Comparison of ENCODE assay signal across 12 cellular contexts in genomic region chr17:48998557-48999440, GRCh38. TPM values are rescaled to one million over a fixed set of nuclear protein-coding genes. Genes with fewer than 3 reads are reported as not detected.
DNase-seq lines count a peak whose midpoint lies in the region; ATAC-seq and TF ChIP-seq lines count a peak whose summit lies in the region.
"Had no signal": no experiment of that assay in that cellular context is flagged by ENCODE, and none has a peak within 500 bp of the region (broad histone marks: within the 10 kb centered on the region; RNA-seq: fewer than 3 reads in every experiment).

No MANE protein-coding gene starts in this region.

- intact Hi-C loops in PC-9 (cut with micrococcal nuclease; ENCODE audit: unreplicated experiment) = loop anchor here (5.0 kb wide), 1 partner anchor 46 kb away; no protein-coding TSS in a partner anchor

- no peak for DNase-seq in SK-N-SH
- no peak for DNase-seq in PC-9
- DNase-seq in fibroblast of pulmonary artery (ENCODE audit: low read depth) = no peak
- DNase-seq: tibial artery had no signal

- no peak for TF ChIP-seq EP300 in SK-N-SH (IDR thresholded peaks at IDR 0.05; ENCODE audit: borderline replicate concordance in 1 of 2, low read depth in 1 of 2, low read length in 1 of 2)

- H3K9me3 ChIP-seq in SK-N-SH (no peaks in the 10 kb centered on the region), PC-9 (ENCODE audit: insufficient read depth, low read depth) (no peaks in the 10 kb centered on the region), skeletal muscle satellite cell (replicated peaks; ENCODE audit: low read length) (no peaks in the 10 kb centered on the region)
- H3K9me3 ChIP-seq: tibial artery had no signal

- no peak for ATAC-seq in SK-N-SH treated with all-trans-retinoic acid at 6 μM for 48 hours
- no peak for ATAC-seq in HG03457 (IDR thresholded peaks at IDR 0.05; ENCODE audit: unreplicated experiment)
- ATAC-seq in GM18520 (IDR thresholded peaks at IDR 0.05; ENCODE audit: unreplicated experiment) = no peak
- ATAC-seq in HG03025 (IDR thresholded peaks at IDR 0.05; ENCODE audit: low FRiP score, unreplicated experiment) = no peak

- H3K27me3 ChIP-seq in SK-N-SH (ENCODE audit: insufficient read depth) = peaks cover 93% of the 10 kb centered on the region
- H3K27me3 ChIP-seq in PC-9 (ENCODE audit: insufficient read depth, low read depth) = no peaks in the 10 kb centered on the region
- H3K27me3 ChIP-seq in skeletal muscle satellite cell (ENCODE audit: control insufficient read depth, insufficient read depth, low read length) = peaks cover 40% of the 10 kb centered on the region

- BruUV-seq in PC-9 (replicated peaks; lab: Mats Ljungman, UMichigan) = no TSS peak

- no peak overlapping the region for H2AFZ ChIP-seq in SK-N-SH (ENCODE audit: low read depth)
- H2AFZ ChIP-seq in PC-9 = peak overlapping the region; percentile 96

- H3K9me2 ChIP-seq in SK-N-SH = no peaks in the 10 kb centered on the region
- H3K9me2 ChIP-seq in PC-9 (ENCODE audit: insufficient read depth) = no peaks in the 10 kb centered on the region

- H3F3A ChIP-seq in SK-N-SH (replicated peaks; ENCODE audit: insufficient read depth) (peaks cover 14% of the 10 kb centered on the region), PC-9 (ENCODE audit: insufficient read depth, low read depth) (peaks cover 19% of the 10 kb centered on the region; the same call in 1 of the 2 replicates)

- no peak overlapping the region for H3K9ac ChIP-seq in SK-N-SH
- peak overlapping the region; percentile 92 for H3K9ac ChIP-seq in skeletal muscle satellite cell (ENCODE audit: low read depth, low read length)

- TF ChIP-seq CTCF in SK-N-SH (IDR thresholded peaks at IDR 0.05) (no peak), PC-9 (conservative IDR thresholded peaks at IDR 0.05) (no peak), fibroblast of pulmonary artery (IDR thresholded peaks at IDR 0.05; ENCODE audit: low read length, missing control alignments) (no peak)

- peaks cover 12% of the 10 kb centered on the region; the same call in 1 of the 2 replicates for H4K20me1 ChIP-seq in SK-N-SH (ENCODE audit: insufficient read depth)
- H4K20me1 ChIP-seq in PC-9 (ENCODE audit: insufficient read depth) = no peaks in the 10 kb centered on the region; the same call in 1 of the 2 replicates

- H3K27ac ChIP-seq in SK-N-SH (ENCODE audit: low read depth in 2 of 2, low read length in 1 of 2) (no peak overlapping the region), PC-9 (peak overlapping the region; percentile 66)
- H3K27ac ChIP-seq: tibial artery had no signal

- H3K79me2 ChIP-seq in SK-N-SH (ENCODE audit: insufficient read depth) (no peaks in the 10 kb centered on the region), PC-9 (ENCODE audit: low read depth) (peaks cover 64% of the 10 kb centered on the region)

- H3K4me2 ChIP-seq in SK-N-SH (no peak overlapping the region), PC-9 (peak overlapping the region; percentile 98), skeletal muscle satellite cell (ENCODE audit: low read length) (peak overlapping the region; percentile 81)

- TF ChIP-seq RAD21 in SK-N-SH (IDR thresholded peaks at IDR 0.05; ENCODE audit: low read length) = no peak

- H3K4me1 ChIP-seq in SK-N-SH (ENCODE audit: control insufficient read depth in 1 of 2, insufficient read depth in 2 of 2, low read depth in 1 of 2, low read length in 1 of 2) (no peaks in the 10 kb centered on the region; a peak in 1 of 4 replicates), PC-9 (replicated peaks; ENCODE audit: insufficient read depth) (peaks cover 27% of the 10 kb centered on the region), skeletal muscle satellite cell (ENCODE audit: control insufficient read depth, insufficient read depth, low read length) (peaks cover 42% of the 10 kb centered on the region)

- no peaks in the 10 kb centered on the region for H3K36me3 ChIP-seq in SK-N-SH (replicated peaks in 1 of 2; ENCODE audit: control insufficient read depth in 1 of 2, insufficient read depth in 2 of 2, low read length in 1 of 2)
- peaks cover 3% of the 10 kb centered on the region; the same call in 1 of the 2 replicates for H3K36me3 ChIP-seq in PC-9 (ENCODE audit: low read depth)
- no peaks in the 10 kb centered on the region for H3K36me3 ChIP-seq in skeletal muscle satellite cell (ENCODE audit: insufficient read depth, low read length)
- H3K36me3 ChIP-seq: tibial artery had no signal

- POLR2A ChIA-PET in SK-N-SH (lab: Yijun Ruan, JAX) = no interaction called here
- POLR2A ChIA-PET in PC-9 (lab: Charles Lee; ENCODE audit: unreplicated experiment) = interaction anchor here (0.6 kb wide), 1 partner anchor 83 kb away, joined by 5 read pairs; no protein-coding TSS in a partner anchor

- 3% methylated on average over 27 of the region's 30 CpGs for WGBS in SK-N-SH (ENCODE audit: low lambda C conversion rate)

- CTCF ChIA-PET in SK-N-SH (lab: Yijun Ruan, JAX) (interaction anchor here (0.6 to 5.7 kb wide), 5 partner anchors 18 to 120 kb away, joined by 3 to 35 read pairs (median 6); no protein-coding TSS in a partner anchor), PC-9 (lab: Charles Lee) (interaction anchor here (0.6 to 0.7 kb wide), 4 partner anchors 18 to 683 kb away, joined by 3 to 13 read pairs (median 5); no protein-coding TSS in a partner anchor)

- H3K4me3 ChIP-seq in SK-N-SH (ENCODE audit: low read depth in 2 of 2, low read length in 1 of 2) = no peak overlapping the region
- H3K4me3 ChIP-seq in PC-9 = peak overlapping the region; percentile 96
- peak overlapping the region; percentile 85 for H3K4me3 ChIP-seq in fibroblast of pulmonary artery (replicated peaks; ENCODE audit: low read depth, low read length)
- H3K4me3 ChIP-seq in skeletal muscle satellite cell (ENCODE audit: low read length) = peak overlapping the region; percentile 85

TF ChIP-seq in SK-N-SH, 30 proteins besides CTCF, POLR2A, EP300 and RAD21:
- peak; percentile 25; the same call in 1 of the 2 replicates for TF ChIP-seq TCF12 (IDR thresholded peaks at IDR 0.05)
- TF ChIP-seq RFX5 (IDR thresholded peaks at IDR 0.05; ENCODE audit: low read length) = no peak
- no peak; the same call in none of the 2 replicates for TF ChIP-seq EZH2phosphoT487 (IDR thresholded peaks at IDR 0.05; ENCODE audit: borderline replicate concordance, low read depth)
- TF ChIP-seq FOSL2 (IDR thresholded peaks at IDR 0.05; ENCODE audit: borderline replicate concordance, low read depth) = no peak
- TF ChIP-seq GATA2 (CRISPR knock-in tag; IDR thresholded peaks at IDR 0.05) = no peak
- no peak for TF ChIP-seq RXRA (IDR thresholded peaks at IDR 0.05; ENCODE audit: borderline replicate concordance, low read depth)
- TF ChIP-seq ELF1 (IDR thresholded peaks at IDR 0.05) = no peak
- no peak for TF ChIP-seq USF2 (IDR thresholded peaks at IDR 0.05; ENCODE audit: borderline replicate concordance, low read depth, low read length)
- no peak for TF ChIP-seq TAF1 (IDR thresholded peaks at IDR 0.05; ENCODE audit: borderline replicate concordance, low read depth, low read length)

TF ChIP-seq in SK-N-SH treated with all-trans-retinoic acid at 6 μM for 48 hours, 23 proteins besides CTCF, POLR2A, EP300 and RAD21 (continues in another document):
- TF ChIP-seq GLIS3 (CRISPR knock-in tag; IDR thresholded peaks at IDR 0.05) = no peak
- TF ChIP-seq OSR1 (CRISPR knock-in tag; IDR thresholded peaks at IDR 0.05) = no peak
- no peak for TF ChIP-seq ESRRG (CRISPR knock-in tag; IDR thresholded peaks at IDR 0.05)
- no peak for TF ChIP-seq SNAI2 (CRISPR knock-in tag; IDR thresholded peaks at IDR 0.05)
- TF ChIP-seq, protein P1, sequence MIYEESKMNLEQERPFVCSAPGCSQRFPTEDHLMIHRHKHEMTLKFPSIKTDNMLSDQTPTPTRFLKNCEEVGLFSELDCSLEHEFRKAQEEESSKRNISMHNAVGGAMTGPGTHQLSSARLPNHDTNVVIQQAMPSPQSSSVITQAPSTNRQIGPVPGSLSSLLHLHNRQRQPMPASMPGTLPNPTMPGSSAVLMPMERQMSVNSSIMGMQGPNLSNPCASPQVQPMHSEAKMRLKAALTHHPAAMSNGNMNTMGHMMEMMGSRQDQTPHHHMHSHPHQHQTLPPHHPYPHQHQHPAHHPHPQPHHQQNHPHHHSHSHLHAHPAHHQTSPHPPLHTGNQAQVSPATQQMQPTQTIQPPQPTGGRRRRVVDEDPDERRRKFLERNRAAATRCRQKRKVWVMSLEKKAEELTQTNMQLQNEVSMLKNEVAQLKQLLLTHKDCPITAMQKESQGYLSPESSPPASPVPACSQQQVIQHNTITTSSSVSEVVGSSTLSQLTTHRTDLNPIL (CRISPR knock-in tag; IDR thresholded peaks at IDR 0.05; ENCODE audit: low read depth) = no peak
- TF ChIP-seq ZFP3 (CRISPR knock-in tag; IDR thresholded peaks at IDR 0.05) = no peak
- TF ChIP-seq ARNTL (CRISPR knock-in tag; IDR thresholded peaks at IDR 0.05; ENCODE audit: borderline replicate concordance, low read depth) = no peak
- TF ChIP-seq, protein P2, sequence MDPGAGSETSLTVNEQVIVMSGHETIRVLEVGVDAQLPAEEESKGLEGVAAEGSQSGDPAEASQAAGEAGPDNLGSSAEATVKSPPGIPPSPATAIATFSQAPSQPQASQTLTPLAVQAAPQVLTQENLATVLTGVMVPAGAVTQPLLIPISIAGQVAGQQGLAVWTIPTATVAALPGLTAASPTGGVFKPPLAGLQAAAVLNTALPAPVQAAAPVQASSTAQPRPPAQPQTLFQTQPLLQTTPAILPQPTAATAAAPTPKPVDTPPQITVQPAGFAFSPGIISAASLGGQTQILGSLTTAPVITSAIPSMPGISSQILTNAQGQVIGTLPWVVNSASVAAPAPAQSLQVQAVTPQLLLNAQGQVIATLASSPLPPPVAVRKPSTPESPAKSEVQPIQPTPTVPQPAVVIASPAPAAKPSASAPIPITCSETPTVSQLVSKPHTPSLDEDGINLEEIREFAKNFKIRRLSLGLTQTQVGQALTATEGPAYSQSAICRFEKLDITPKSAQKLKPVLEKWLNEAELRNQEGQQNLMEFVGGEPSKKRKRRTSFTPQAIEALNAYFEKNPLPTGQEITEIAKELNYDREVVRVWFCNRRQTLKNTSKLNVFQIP (CRISPR knock-in tag; IDR thresholded peaks at IDR 0.05; ENCODE audit: borderline replicate concordance, low read depth) = no peak
- TF ChIP-seq TOX (CRISPR knock-in tag; IDR thresholded peaks at IDR 0.05; ENCODE audit: borderline replicate concordance) = no peak
- TF ChIP-seq ISL1 (CRISPR knock-in tag; IDR thresholded peaks at IDR 0.05) = no peak

RNA-seq across cellular contexts. Expression of gene IGF2BP1, which starts 1.6 kb away (rescaled TPM):
- 0.02 and 0.05 TPM in 2 replicates for polyA plus RNA-seq in SK-N-SH (2012; rRNA removed)
- polyA plus RNA-seq in SK-N-SH (2012; cell fraction: cytosol; rRNA removed) = 0.07 and 0.10 TPM in 2 replicates
- polyA plus RNA-seq in SK-N-SH (2012; cell fraction: nucleus; rRNA removed) = 0.01 and 0.21 TPM in 2 replicates
- total RNA-seq in PC-9 (2021) = 56.5 and 57.4 TPM in 2 replicates
- total RNA-seq in skeletal muscle satellite cell (2012; rRNA removed) = 1.3 and 3.3 TPM in 2 replicates

RNA-seq across cellular contexts. Expression of gene GIP, which starts 30.4 kb away (rescaled TPM):
- polyA plus RNA-seq in SK-N-SH (2012; rRNA removed) = 0.29 and 0.64 TPM in 2 replicates
- polyA plus RNA-seq in SK-N-SH (2012; cell fraction: cytosol; rRNA removed) = 0.34 and 0.58 TPM in 2 replicates
- polyA plus RNA-seq in SK-N-SH (2012; cell fraction: nucleus; rRNA removed) = 0.19 TPM in 1 of 2 replicates, not detected in the other
- not detected in 2 replicates for total RNA-seq in PC-9 (2021)
- not detected in 2 replicates for total RNA-seq in skeletal muscle satellite cell (2012; rRNA removed)
- total RNA-seq: activated CD8-positive, alpha-beta memory T cell treated with anti-CD3 and anti-CD28 coated beads for 36 hours; frontal cortex; NCI-H460 had no signal

RNA-seq across cellular contexts. Expression of gene SNF8, which starts 54.2 kb away (rescaled TPM):
- 329 and 358 TPM in 2 replicates for polyA plus RNA-seq in SK-N-SH (2012; rRNA removed)
- polyA plus RNA-seq in SK-N-SH (2012; cell fraction: cytosol; rRNA removed) = 283 and 343 TPM in 2 replicates
- 185 and 191 TPM in 2 replicates for polyA plus RNA-seq in SK-N-SH (2012; cell fraction: nucleus; rRNA removed)
- total RNA-seq in PC-9 (2021) = 103 and 118 TPM in 2 replicates
- 83.1 and 103 TPM in 2 replicates for total RNA-seq in skeletal muscle satellite cell (2012; rRNA removed)

Comparison
In these comparisons a context has a peak if more than half of its experiments do, and no peak if none do; other contexts are left out.
1. H3K4me3 ChIP-seq: peak in PC-9 (single experiment), fibroblast of pulmonary artery (single experiment) and skeletal muscle satellite cell (single experiment); none in SK-N-SH (0 of 2).